ENCODE assay signal across 16 cellular contexts in the genomic region with DNA sequence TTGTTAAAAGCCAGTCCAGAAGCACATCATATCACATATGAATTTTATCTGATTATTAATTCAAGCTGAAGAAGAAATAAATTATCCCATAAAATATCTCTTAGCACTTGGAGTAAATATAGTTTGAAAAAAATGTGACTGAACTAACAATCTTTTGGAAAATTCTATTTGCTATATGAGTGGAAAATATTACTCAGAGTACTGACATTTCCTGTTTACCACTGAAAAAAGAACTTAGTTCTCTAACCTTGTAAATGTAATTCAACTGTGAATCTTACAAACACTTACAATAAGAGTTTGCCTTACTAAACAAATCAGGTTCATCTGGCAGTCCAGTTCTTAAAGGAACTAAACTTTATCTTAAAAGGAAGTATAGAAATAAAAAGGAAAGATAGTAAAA. TPM values are rescaled to one million over a fixed set of nuclear protein-coding genes. Genes with fewer than 3 reads are reported as not detected.
DNase-seq lines count a peak whose midpoint lies in the region; ATAC-seq and TF ChIP-seq lines count a peak whose summit lies in the region.
"Had no signal": no experiment of that assay in that cellular context is flagged by ENCODE, and none has a peak within 500 bp of the region (broad histone marks: within the 10 kb centered on the region; RNA-seq: fewer than 3 reads in every experiment).

No MANE protein-coding gene starts in this region.

- H4K20me1 ChIP-seq in HCT116 (ENCODE audit: insufficient read depth) (no peaks in the 10 kb centered on the region), mammary epithelial cell (ENCODE audit: insufficient read depth, low read length) (no peaks in the 10 kb centered on the region)

- ATAC-seq in HCT116 (no peak), HG03196 (IDR thresholded peaks at IDR 0.05; ENCODE audit: unreplicated experiment) (no peak)

- H3K27ac ChIP-seq in ACC112 (ENCODE audit: low read depth, low read length), result peak overlapping the region; percentile 37
- H3K27ac ChIP-seq in HCT116 (ENCODE audit: low read depth, low read length), result no peak overlapping the region
- no peak overlapping the region for H3K27ac ChIP-seq in mammary epithelial cell (ENCODE audit: insufficient read depth, low read depth, low read length)
- H3K27ac ChIP-seq: brain microvascular endothelial cell, epithelial cell of prostate, uterus had no signal

- CTCF ChIA-PET in HCT116 (lab: Charles Lee), result no interaction called here
- CTCF ChIA-PET in mammary epithelial cell (lab: Charles Lee; ENCODE audit: low non-redundant PET), result no interaction called here

- TF ChIP-seq RAD21 in HCT116 (IDR thresholded peaks at IDR 0.05; ENCODE audit: low read depth), result no peak

- RAD21 ChIA-PET in HCT116 (lab: Charles Lee; ENCODE audit: low non-redundant PET in 1 of 2, low total read pairs in 2 of 2, uncharacterized antibody in 2 of 2, unreplicated experiment in 2 of 2), result no interaction called here

- no peak overlapping the region for H2AFZ ChIP-seq in ACC112 (ENCODE audit: low read length, unreplicated experiment)
- peak overlapping the region; percentile 70 for H2AFZ ChIP-seq in HCT116 (ENCODE audit: low read depth, low read length, poor library complexity, severe bottlenecking)
- H2AFZ ChIP-seq in mammary epithelial cell (ENCODE audit: low read depth, low read length), result no peak overlapping the region

- H3K79me2 ChIP-seq in ACC112 (ENCODE audit: control insufficient read depth, insufficient read depth, low read length, unreplicated experiment), result no peaks in the 10 kb centered on the region
- H3K79me2 ChIP-seq in HCT116 (ENCODE audit: insufficient read depth, low read length), result no peaks in the 10 kb centered on the region
- no peaks in the 10 kb centered on the region for H3K79me2 ChIP-seq in mammary epithelial cell (ENCODE audit: insufficient read depth, low read length)

- no peaks in the 10 kb centered on the region for H3K9me2 ChIP-seq in HCT116 (ENCODE audit: insufficient read depth)

- H3K9ac ChIP-seq in HCT116 (ENCODE audit: low read length) (no peak overlapping the region), adipocyte (ENCODE audit: low read length) (peak overlapping the region; percentile 40), mammary epithelial cell (ENCODE audit: insufficient read depth, low read length) (no peak overlapping the region)

- intact Hi-C loops in HCT116 (cut with micrococcal nuclease) (no loop called here), mammary epithelial cell (cut with micrococcal nuclease) (no loop called here)

- no TSS peak for BruUV-seq in HCT116 (replicated peaks; lab: Mats Ljungman, UMichigan)
- no TSS peak for BruUV-seq in mammary epithelial cell (replicated peaks; lab: Mats Ljungman, UMichigan)

- H3K4me3 ChIP-seq in ACC112 (ENCODE audit: low read depth, low read length), result no peak overlapping the region
- no peak overlapping the region for H3K4me3 ChIP-seq in HCT116 (replicated peaks in 1 of 2; ENCODE audit: low read depth in 1 of 2, low read length in 2 of 2)
- H3K4me3 ChIP-seq in adipocyte (ENCODE audit: low read length), result no peak overlapping the region
- no peak overlapping the region for H3K4me3 ChIP-seq in mammary epithelial cell (replicated peaks in 1 of 3; ENCODE audit: insufficient read depth in 1 of 3, low read depth in 2 of 3, low read length in 3 of 3)
- H3K4me3 ChIP-seq: uterus had no signal

- H3K4me2 ChIP-seq in HCT116 (ENCODE audit: low read length), result no peak overlapping the region
- no peak overlapping the region for H3K4me2 ChIP-seq in mammary epithelial cell (ENCODE audit: insufficient read depth, low read depth, low read length)

- no peak for TF ChIP-seq CTCF in HCT116 (IDR thresholded peaks at IDR 0.05 in 2 of 3, conservative IDR thresholded peaks at IDR 0.05 in 1 of 3; ENCODE audit: borderline replicate concordance in 1 of 3, insufficient read depth in 1 of 3, low read depth in 2 of 3, low read length in 2 of 3)
- no peak for TF ChIP-seq CTCF in mammary epithelial cell (conservative IDR thresholded peaks at IDR 0.05 in 1 of 2, IDR thresholded peaks at IDR 0.05 in 1 of 2; ENCODE audit: extremely low read depth in 1 of 2, insufficient read depth in 1 of 2, low read depth in 1 of 2, low read length in 2 of 2)

- H3K4me1 ChIP-seq in ACC112 (ENCODE audit: control insufficient read depth, insufficient read depth, low read length, unreplicated experiment) (peaks cover 17% of the 10 kb centered on the region), HCT116 (ENCODE audit: control insufficient read depth in 1 of 2, insufficient read depth in 2 of 2, low read length in 2 of 2) (peaks cover 0 to 7% of the 10 kb centered on the region in 2 experiments; a peak in 1 of 4 replicates), adipocyte (ENCODE audit: control insufficient read depth, insufficient read depth, low read length) (peaks cover 15% of the 10 kb centered on the region), mammary epithelial cell (ENCODE audit: insufficient read depth, low read length) (peaks cover 11% of the 10 kb centered on the region)
- H3K4me1 ChIP-seq: uterus had no signal

- H3K9me3 ChIP-seq in HCT116 (ENCODE audit: control insufficient read depth in 1 of 2, insufficient read depth in 1 of 2, low read depth in 1 of 2, low read length in 2 of 2), result no peaks in the 10 kb centered on the region
- H3K9me3 ChIP-seq in adipocyte (ENCODE audit: control insufficient read depth, low read length), result no peaks in the 10 kb centered on the region
- no peaks in the 10 kb centered on the region for H3K9me3 ChIP-seq in mammary epithelial cell (replicated peaks; ENCODE audit: insufficient read depth, low read length)
- H3K9me3 ChIP-seq: uterus had no signal

- dilution Hi-C loops in mammary epithelial cell (cut with HindIII; ENCODE audit: low sequenced_read_pairs), result no loop called here

- peaks cover 9% of the 10 kb centered on the region; the same call in 1 of the 2 replicates for H3K36me3 ChIP-seq in ACC112 (ENCODE audit: insufficient read depth, low read length)
- H3K36me3 ChIP-seq in HCT116 (ENCODE audit: control insufficient read depth in 1 of 2, insufficient read depth in 2 of 2, low read length in 2 of 2), result no peaks in the 10 kb centered on the region
- peaks cover 10% of the 10 kb centered on the region for H3K36me3 ChIP-seq in adipocyte (ENCODE audit: control insufficient read depth, insufficient read depth, low read length, severe bottlenecking)
- H3K36me3 ChIP-seq in mammary epithelial cell (ENCODE audit: insufficient read depth, low read length), result no peaks in the 10 kb centered on the region
- H3K36me3 ChIP-seq: brain microvascular endothelial cell, uterus had no signal

- TF ChIP-seq POLR2A in HCT116 (IDR thresholded peaks at IDR 0.05; ENCODE audit: borderline replicate concordance, extremely low read depth, insufficient read depth, insufficient read length), result no peak

- in situ Hi-C loops in mammary epithelial cell (cut with MboI; ENCODE audit: low sequenced_read_pairs in 2 of 2), result no loop called here

- H3K27me3 ChIP-seq in ACC112 (ENCODE audit: insufficient read depth, low read length) (no peaks in the 10 kb centered on the region), HCT116 (ENCODE audit: insufficient read depth, low read length) (no peaks in the 10 kb centered on the region), adipocyte (replicated peaks; ENCODE audit: control insufficient read depth, insufficient read depth, low read length) (no peaks in the 10 kb centered on the region), mammary epithelial cell (ENCODE audit: insufficient read depth, low read length) (no peaks in the 10 kb centered on the region)
- H3K27me3 ChIP-seq: brain microvascular endothelial cell, uterus had no signal

- POLR2A ChIA-PET in HCT116 (lab: Charles Lee), result no interaction called here

- DNase-seq in HCT116 (ENCODE audit: low read depth, low spot score) (no peak), adipocyte (ENCODE audit: low read depth) (peak; percentile 61), iris pigment epithelial cell (ENCODE audit: low read depth) (peak; percentile 78), T-helper 2 cell (no peak), NCI-H1048 (lab: John Stamatoyannopoulos, UW) (no peak), mammary epithelial cell (no peak)
- DNase-seq: activated CD4-positive, alpha-beta T cell treated with anti-CD3 and anti-CD28 coated beads, Interleukin-2, amount 10 ng/mL, durations not matched to agents 7 days and 5 days; brain microvascular endothelial cell; CD4-positive, CD25-positive, alpha-beta regulatory T cell; GF-D8; NCI-H2171; stimulated activated CD4-positive, alpha-beta T cell treated with anti-CD3 and anti-CD28 coated beads, Interleukin-2, amount 100 ng/mL, for 24 hours; uterus had no signal

TF ChIP-seq in HCT116, 20 proteins besides CTCF, POLR2A, EP300 and RAD21:
- TF ChIP-seq SP1 (IDR thresholded peaks at IDR 0.05; ENCODE audit: low read depth), result no peak
- no peak for TF ChIP-seq POLR2AphosphoS5 (IDR thresholded peaks at IDR 0.05; ENCODE audit: low read depth, low read length)
- no peak for TF ChIP-seq FOSL1 (IDR thresholded peaks at IDR 0.05; ENCODE audit: low read depth)
- no peak for TF ChIP-seq YY1 (IDR thresholded peaks at IDR 0.05; ENCODE audit: extremely low read depth, insufficient replicate concordance, low read depth, low read length)
- no peak for TF ChIP-seq CEBPB (IDR thresholded peaks at IDR 0.05; ENCODE audit: low read depth)
- no peak for TF ChIP-seq CBX3 (IDR thresholded peaks at IDR 0.05; ENCODE audit: low read depth)
- no peak for TF ChIP-seq SRF (IDR thresholded peaks at IDR 0.05; ENCODE audit: low read depth)
- no peak for TF ChIP-seq TCF7L2 (IDR thresholded peaks at IDR 0.05; ENCODE audit: borderline replicate concordance, extremely low read depth, insufficient read depth, insufficient read length)

RNA-seq across cellular contexts. Expression of a gene that starts 44.2 kb away (rescaled TPM):
- total RNA-seq in HCT116 (2021; ENCODE audit: unreplicated experiment) (1.0 TPM), mammary epithelial cell (10 to 100 TPM in 1 of 2 donors, 1 to 10 TPM in 1; 3.6 to 14.0 TPM)
- 0.51 and 0.70 TPM in 2 replicates for polyA plus RNA-seq in HCT116 (2012)
- 2.8 TPM for polyA plus RNA-seq in mammary epithelial cell
- not detected for polyA minus RNA-seq in mammary epithelial cell
- total RNA-seq: activated CD4-positive, alpha-beta T cell treated with anti-CD3 and anti-CD28 coated beads, Interleukin-2, amount 10 ng/mL, durations not matched to agents 7 days and 5 days; CD4-positive, CD25-positive, alpha-beta regulatory T cell had no signal
- polyA plus RNA-seq: CD4-positive, CD25-positive, alpha-beta regulatory T cell had no signal

Comparison
In these comparisons a context has a peak if more than half of its experiments do, and no peak if none do; other contexts are left out.
1. DNase-seq: peak in adipocyte (single experiment) and iris pigment epithelial cell (single experiment); none in HCT116 (single experiment), T-helper 2 cell (0 of 5), NCI-H1048 (single experiment) and mammary epithelial cell (single experiment).